ENCODE assay signal across 11 cellular contexts in genomic region chr12:102965281-102966155, GRCh38. TPM values are rescaled to one million over a fixed set of nuclear protein-coding genes. Genes with fewer than 3 reads are reported as not detected.
DNase-seq lines count a peak whose midpoint lies in the region; ATAC-seq and TF ChIP-seq lines count a peak whose summit lies in the region.
"Had no signal": no experiment of that assay in that cellular context is flagged by ENCODE, and none has a peak within 500 bp of the region (broad histone marks: within the 10 kb centered on the region; RNA-seq: fewer than 3 reads in every experiment).

No MANE protein-coding gene starts in this region.

- no peak for TF ChIP-seq EP300 in upper lobe of left lung (IDR thresholded peaks at IDR 0.05)

- intact Hi-C loops in left ventricle myocardium superior (cut with micrococcal nuclease) = no loop called here

- H3K27ac ChIP-seq in right atrium auricular region = no peak overlapping the region
- H3K27ac ChIP-seq in upper lobe of left lung = no peak overlapping the region

- H3K36me3 ChIP-seq in right atrium auricular region = no peaks in the 10 kb centered on the region
- no peaks in the 10 kb centered on the region for H3K36me3 ChIP-seq in upper lobe of left lung

- H3K4me1 ChIP-seq in right atrium auricular region = peaks cover 0 to 9% of the 10 kb centered on the region in 2 donors
- peaks cover 0 to 13% (median 1%) of the 10 kb centered on the region in 4 donors for H3K4me1 ChIP-seq in upper lobe of left lung

- 4 to 6% methylated on average over 38 of the region's 38 CpGs for WGBS in upper lobe of left lung, 2 donors

- peaks cover 0 to 18% of the 10 kb centered on the region in 2 donors for H3K9me3 ChIP-seq in right atrium auricular region
- H3K9me3 ChIP-seq in upper lobe of left lung = peaks cover 0 to 3% (median 0%) of the 10 kb centered on the region in 4 donors

- ATAC-seq in left ventricle myocardium superior (no peak), upper lobe of left lung (ENCODE audit: low FRiP score in 2 of 2) (peak; percentile 42 to 56), HG03378 (IDR thresholded peaks at IDR 0.05; ENCODE audit: unreplicated experiment) (no peak)
- ATAC-seq: natural killer cell treated with Interleukin-12 subunit alpha and Interleukin-12 subunit beta and Interleukin-15 and Interleukin-18, amount 100 ng/mL, for 72 hours had no signal

- TF ChIP-seq CTCF in right atrium auricular region (IDR thresholded peaks at IDR 0.05) (no peak), upper lobe of left lung (IDR thresholded peaks at IDR 0.05) (no peak)

- peak; percentile 23 for DNase-seq in left ventricle myocardium superior
- DNase-seq in right atrium auricular region (ENCODE audit: low spot score) = no peak
- peak; percentile 54 for DNase-seq in NCI-H510A (lab: John Stamatoyannopoulos, UW)
- peak; percentile 38 to 42 for DNase-seq in hippocampal formation (lab: John Stamatoyannopoulos, UW)
- peak in 1 of 2 donors; percentile 67 for DNase-seq in upper lobe of left lung
- no peak for DNase-seq in DMS114 treated with DMSO at 0.1 percent for 48 hours (lab: John Stamatoyannopoulos, UW; ENCODE audit: unreplicated experiment)
- no peak for DNase-seq in H4 (ENCODE audit: low spot score)
- DNase-seq: GOT3, NCI-H2171 had no signal

- no peak for TF ChIP-seq POLR2A in upper lobe of left lung (IDR thresholded peaks at IDR 0.05)

- H3K4me3 ChIP-seq in right atrium auricular region (no peak overlapping the region), upper lobe of left lung (peak overlapping the region in 1 of 4 donors; percentile 4)

- H3K27me3 ChIP-seq in right atrium auricular region (peaks cover 7 to 17% of the 10 kb centered on the region in 2 donors), upper lobe of left lung (peaks cover 0 to 21% (median 2%) of the 10 kb centered on the region in 4 donors)

RNA-seq across cellular contexts. Expression of gene ASCL1, which starts 8.0 kb away (rescaled TPM):
- total RNA-seq in left ventricle myocardium superior (not detected), right atrium auricular region (not detected), upper lobe of left lung (under 1 TPM in 3 of 6 donors, not detected in 3; 0.13 to 0.29 (median 0.15) TPM)
- total RNA-seq in H4 (2014; rRNA removed; shearing (Covaris generic)) = not detected in 2 replicates
- total RNA-seq: natural killer cell treated with Interleukin-12 subunit alpha and Interleukin-12 subunit beta and Interleukin-15 and Interleukin-18, amount 100 ng/mL, for 72 hours had no signal

RNA-seq across cellular contexts. Expression of gene PAH, which starts 48.5 kb away (rescaled TPM):
- total RNA-seq in left ventricle myocardium superior (not detected), right atrium auricular region (not detected), upper lobe of left lung (1 to 10 TPM in 1 of 6 donors, under 1 TPM in 1, not detected in 4; 0.89 to 1.2 TPM)
- total RNA-seq in H4 (2014; rRNA removed; shearing (Covaris generic)) = 0.31 and 0.37 TPM in 2 replicates
- total RNA-seq: natural killer cell treated with Interleukin-12 subunit alpha and Interleukin-12 subunit beta and Interleukin-15 and Interleukin-18, amount 100 ng/mL, for 72 hours had no signal

Comparison
In these comparisons a context has a peak if more than half of its experiments do, and no peak if none do; other contexts are left out.
1. DNase-seq: peak in left ventricle myocardium superior (single experiment), NCI-H510A (single experiment) and hippocampal formation (2 of 2); none in right atrium auricular region (single experiment), DMS114 treated with DMSO at 0.1 percent for 48 hours (single experiment) and H4 (single experiment).
2. ATAC-seq: peak in upper lobe of left lung (2 of 2); none in left ventricle myocardium superior (single experiment) and HG03378 (single experiment).